ENCODE assay signal across 8 cellular contexts in the genomic region with DNA sequence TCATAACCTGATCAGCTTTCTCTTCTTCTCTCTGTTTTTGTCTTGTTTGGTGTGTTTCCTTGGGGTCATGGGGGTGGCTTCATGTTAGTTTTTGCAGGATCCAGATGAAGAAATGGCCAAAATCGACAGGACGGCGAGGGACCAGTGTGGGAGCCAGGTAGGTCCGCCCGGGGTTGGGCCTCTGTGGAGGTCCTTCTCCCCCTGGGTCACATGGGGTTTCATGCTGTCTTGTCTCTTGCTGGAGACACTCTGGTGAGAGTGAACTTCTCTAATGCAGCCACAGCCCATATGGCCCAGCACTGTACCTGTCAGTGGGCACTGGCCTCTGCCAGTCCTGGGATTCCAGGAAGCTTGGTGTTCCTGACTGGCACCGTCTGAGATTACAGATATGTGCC. TPM values are rescaled to one million over a fixed set of nuclear protein-coding genes. Genes with fewer than 3 reads are reported as not detected.
A peak's percentile ranks its signal among the peaks of the same experiment; 100 is the strongest.
DNase-seq lines count a peak whose midpoint lies in the region; ATAC-seq, FAIRE-seq and TF ChIP-seq lines count a peak whose summit lies in the region.

No MANE protein-coding gene starts in this region.

- peak overlapping the region; percentile 3 for H3K27ac Mint-ChIP-seq in activated naive CD8-positive, alpha-beta T cell treated with anti-CD3 and anti-CD28 coated beads for 36 hours

- H3K36me3 ChIP-seq in cardiac muscle cell (peaks cover 3% of the 10 kb centered on the region), kidney (ENCODE audit: control insufficient read depth in 1 of 2, insufficient read depth in 2 of 2, low read length in 2 of 2) (no peaks in the 10 kb centered on the region), upper lobe of right lung (no peaks in the 10 kb centered on the region)

- ATAC-seq in upper lobe of right lung = no peak

- H3K27me3 Mint-ChIP-seq in activated naive CD8-positive, alpha-beta T cell treated with anti-CD3 and anti-CD28 coated beads for 36 hours = no peaks in the 10 kb centered on the region

- intact Hi-C loops in cardiac septum (cut with DNase I) = loop anchor here (2.0 kb wide), 1 partner anchor 30 kb away; no protein-coding TSS in a partner anchor
- intact Hi-C loops in kidney (cut with DNase I) = no loop called here
- intact Hi-C loops in upper lobe of right lung (cut with DNase I) = no loop called here

- H3K4me1 ChIP-seq in cardiac muscle cell (ENCODE audit: low read depth) (no peaks in the 10 kb centered on the region), kidney (ENCODE audit: control insufficient read depth in 1 of 2, insufficient read depth in 1 of 2, low read depth in 1 of 2, low read length in 2 of 2) (no peaks in the 10 kb centered on the region), upper lobe of right lung (peaks cover 5% of the 10 kb centered on the region)

- peaks cover 20% of the 10 kb centered on the region for H3K4me1 Mint-ChIP-seq in activated naive CD8-positive, alpha-beta T cell treated with anti-CD3 and anti-CD28 coated beads for 36 hours

- no peak overlapping the region for H3K9ac ChIP-seq in kidney (ENCODE audit: low read length in 2 of 2)

- H3K27ac ChIP-seq in cardiac muscle cell (no peak overlapping the region), kidney (ENCODE audit: low read depth in 2 of 2, low read length in 2 of 2) (no peak overlapping the region), upper lobe of right lung (no peak overlapping the region)

- peaks cover 23% of the 10 kb centered on the region for H3K36me3 Mint-ChIP-seq in activated naive CD8-positive, alpha-beta T cell treated with anti-CD3 and anti-CD28 coated beads for 36 hours

- H3K4me3 ChIP-seq in cardiac muscle cell (peak overlapping the region; percentile 70), kidney (ENCODE audit: low read length in 2 of 2) (no peak overlapping the region), upper lobe of right lung (peak overlapping the region; percentile 36)

- no peaks in the 10 kb centered on the region for H3K9me3 Mint-ChIP-seq in activated naive CD8-positive, alpha-beta T cell treated with anti-CD3 and anti-CD28 coated beads for 36 hours

- TF ChIP-seq CTCF in cardiac muscle cell (IDR thresholded peaks at IDR 0.05; ENCODE audit: low read depth, low read length) = no peak
- TF ChIP-seq CTCF in kidney (IDR thresholded peaks at IDR 0.05; ENCODE audit: borderline replicate concordance, extremely low read depth, insufficient read depth) = no peak
- TF ChIP-seq CTCF in upper lobe of right lung (IDR thresholded peaks at IDR 0.05) = no peak

- H3K27me3 ChIP-seq in cardiac muscle cell (no peaks in the 10 kb centered on the region), upper lobe of right lung (no peaks in the 10 kb centered on the region)

- peak overlapping the region; percentile 77 for H3K4me3 Mint-ChIP-seq in activated naive CD8-positive, alpha-beta T cell treated with anti-CD3 and anti-CD28 coated beads for 36 hours

- DNase-seq in cardiac muscle cell (ENCODE audit: low read depth in 1 of 2, low spot score in 1 of 2) (no peak), cardiac septum (ENCODE audit: low spot score) (no peak), kidney (peak; percentile 59), upper lobe of right lung (no peak), KG1 (lab: John Stamatoyannopoulos, UW) (no peak), Kasumi-1 (lab: John Stamatoyannopoulos, UW) (no peak), NCI-H345 (lab: John Stamatoyannopoulos, UW) (no peak)
- no peak for DNase-seq in activated naive CD8-positive, alpha-beta T cell treated with anti-CD3 and anti-CD28 coated beads for 36 hours

- H3K9me3 ChIP-seq in cardiac muscle cell (ENCODE audit: low read depth) (no peaks in the 10 kb centered on the region), kidney (ENCODE audit: control insufficient read depth in 1 of 2, low read length in 2 of 2) (no peaks in the 10 kb centered on the region), upper lobe of right lung (no peaks in the 10 kb centered on the region)

- FAIRE-seq in kidney (lab: Jason Lieb, UNC) = no peak

RNA-seq across cellular contexts. Expression of gene CCNE1, which starts 1.1 kb away (rescaled TPM):
- 11.7 and 15.9 TPM in 2 replicates for total RNA-seq in cardiac muscle cell
- 17.1 and 21.8 TPM in 2 replicates for polyA plus RNA-seq in cardiac muscle cell
- 1.9 TPM for total RNA-seq in cardiac septum
- total RNA-seq in activated naive CD8-positive, alpha-beta T cell treated with anti-CD3 and anti-CD28 coated beads for 36 hours = 10 to 100 TPM; 36.9 to 38.4 TPM
- 1.4 TPM for total RNA-seq in kidney
- polyA plus RNA-seq in kidney (ENCODE audit: insufficient read depth, low read depth, low replicate concordance) = 1.3 TPM
- total RNA-seq in upper lobe of right lung = 0.55 TPM

Comparison
In these comparisons a context has a peak if more than half of its experiments do, and no peak if none do; other contexts are left out.
1. H3K4me3 ChIP-seq: peak in cardiac muscle cell (single experiment) and upper lobe of right lung (single experiment); none in kidney (0 of 2).